18 cellular contexts compared by ENCODE assay signal in the genomic region with DNA sequence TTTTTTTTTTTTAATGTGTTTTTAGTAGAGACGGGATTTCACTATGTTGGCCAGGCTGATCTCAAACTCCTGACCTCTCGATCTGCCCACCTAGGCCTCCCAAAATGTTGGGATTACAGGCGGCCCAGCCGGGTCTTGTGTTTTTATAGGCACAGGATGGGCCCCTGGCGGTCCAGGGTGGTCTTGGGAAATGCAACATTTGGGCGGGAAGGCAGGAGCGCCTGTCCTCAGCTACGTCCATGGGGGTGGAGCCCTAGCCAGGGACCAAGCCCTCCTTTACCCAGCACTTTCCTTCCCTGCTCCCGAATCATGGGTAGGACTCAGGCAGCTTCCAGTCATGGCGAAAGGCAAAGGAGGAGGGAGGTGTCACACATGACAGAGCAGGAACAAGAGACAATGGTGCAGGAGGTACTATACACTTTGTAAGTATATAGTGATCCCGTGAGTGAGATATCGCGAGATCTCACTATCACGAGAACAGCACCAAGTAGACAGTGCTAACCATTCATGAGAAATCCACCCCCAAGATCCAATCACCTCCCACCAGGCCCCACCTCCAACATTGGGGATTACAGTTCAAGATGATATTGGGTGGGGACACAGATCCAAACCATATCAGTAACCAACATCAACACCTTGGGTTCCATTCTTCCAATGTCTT.
DNase-seq lines count a peak whose midpoint lies in the region; ATAC-seq, FAIRE-seq and TF ChIP-seq lines count a peak whose summit lies in the region.
"Had no signal": no experiment of that assay in that cellular context is flagged by ENCODE, and none has a peak within 500 bp of the region (broad histone marks: within the 10 kb centered on the region; RNA-seq: fewer than 3 reads in every experiment).

No MANE protein-coding gene starts in this region.

- H3K4ac ChIP-seq in neuronal stem cell (ENCODE audit: low read length) = no peak overlapping the region

- H3K4me1 ChIP-seq in K562 (replicated peaks in 1 of 2; ENCODE audit: control insufficient read depth in 2 of 2, insufficient read depth in 2 of 2, low read length in 2 of 2) (no peaks in the 10 kb centered on the region), neuronal stem cell (ENCODE audit: control insufficient read depth in 2 of 2, insufficient read depth in 1 of 2, low read depth in 1 of 2, low read length in 2 of 2) (no peaks in the 10 kb centered on the region)

- no peak overlapping the region for H2BK5ac ChIP-seq in neuronal stem cell (ENCODE audit: low read length)

- FAIRE-seq in K562 (lab: Jason Lieb, UNC) = no peak
- FAIRE-seq: A204.1, GM12892, GM18507 had no signal

- no peak overlapping the region for H2AFZ ChIP-seq in K562 (ENCODE audit: low read depth, low read length)
- H2AFZ ChIP-seq in neuronal stem cell (ENCODE audit: low read length) = no peak overlapping the region

- H3K23ac ChIP-seq in neuronal stem cell (ENCODE audit: low read depth, low read length, poor library complexity) = no peak overlapping the region

- POLR2A ChIA-PET in K562 (lab: Yijun Ruan, JAX) = no interaction called here

- no peaks in the 10 kb centered on the region for H3K9me1 ChIP-seq in K562 (ENCODE audit: control insufficient read depth, insufficient read depth, low read length)

- TF ChIP-seq POLR2A in K562 (conservative IDR thresholded peaks at IDR 0.05) = no peak

- H3K79me2 ChIP-seq in K562 (ENCODE audit: control insufficient read depth, insufficient read depth, low read length) = no peaks in the 10 kb centered on the region

- H3K27ac ChIP-seq in K562 (ENCODE audit: extremely low read depth, low read depth, low read length) (no peak overlapping the region), neuronal stem cell (replicated peaks; ENCODE audit: low read length) (no peak overlapping the region)
- H3K27ac ChIP-seq: C4-2B, HL-60 had no signal

- no peaks in the 10 kb centered on the region for H3K36me3 ChIP-seq in K562 (ENCODE audit: control insufficient read depth, insufficient read depth, low read length)
- H3K36me3 ChIP-seq in neuronal stem cell (replicated peaks in 1 of 2; ENCODE audit: control insufficient read depth in 2 of 2, insufficient read depth in 2 of 2, low read length in 2 of 2) = no peaks in the 10 kb centered on the region

- intact Hi-C loops in K562 (cut with micrococcal nuclease) = no loop called here

- H3K9ac ChIP-seq in K562 (ENCODE audit: insufficient read depth in 1 of 2, low read depth in 2 of 2, low read length in 2 of 2) (no peak overlapping the region), neuronal stem cell (ENCODE audit: low read depth, low read length, poor library complexity) (no peak overlapping the region)

- H3K27me3 ChIP-seq in K562 (ENCODE audit: control insufficient read depth in 2 of 2, insufficient read depth in 2 of 2, low read length in 2 of 2) (no peaks in the 10 kb centered on the region), neuronal stem cell (ENCODE audit: control insufficient read depth in 3 of 3, insufficient read depth in 3 of 3, low read depth in 1 of 3, low read length in 3 of 3) (no peaks in the 10 kb centered on the region)

- no peak overlapping the region for H4K91ac ChIP-seq in neuronal stem cell (ENCODE audit: low read depth, low read length, poor library complexity)

- peak overlapping the region; percentile 10 for H2AK5ac ChIP-seq in neuronal stem cell (ENCODE audit: low read depth, low read length)

- TF ChIP-seq EP300 in K562 (IDR thresholded peaks at IDR 0.05; ENCODE audit: low read length) = no peak

- H2BK12ac ChIP-seq in neuronal stem cell (ENCODE audit: low read length) = peak overlapping the region; percentile 11

- BruUV-seq in K562 (replicated peaks; lab: Mats Ljungman, UMichigan) = no TSS peak

- no peaks in the 10 kb centered on the region for H4K20me1 ChIP-seq in K562 (replicated peaks; ENCODE audit: control insufficient read depth, insufficient read depth, low read length)

- CTCF ChIA-PET in K562 (lab: Yijun Ruan, JAX; ENCODE audit: low intra/inter-chr PET ratio) = no interaction called here

- no peak for TF ChIP-seq CTCF in K562 (IDR thresholded peaks at IDR 0.05 in 2 of 3, conservative IDR thresholded peaks at IDR 0.05 in 1 of 3; ENCODE audit: insufficient read depth in 2 of 3, low read depth in 1 of 3, low read length in 3 of 3)

- H3K18ac ChIP-seq in neuronal stem cell (ENCODE audit: low read length) = peak overlapping the region; percentile 19

- no peak overlapping the region for H3K14ac ChIP-seq in neuronal stem cell (ENCODE audit: low read length)

- no peaks in the 10 kb centered on the region for H3K79me1 ChIP-seq in neuronal stem cell (ENCODE audit: low read depth, low read length)

- H3K4me3 ChIP-seq in K562 (no peak overlapping the region), neuronal stem cell (ENCODE audit: low read length in 2 of 2) (no peak overlapping the region)

- H2BK15ac ChIP-seq in neuronal stem cell (ENCODE audit: low read length) = no peak overlapping the region

- DNase-seq in OCI-M1 (lab: John Stamatoyannopoulos, UW) = peak; percentile 9
- DNase-seq in K562 (ENCODE audit: extremely low read depth in 1 of 4, low spot score in 3 of 4) = peak in 1 of 4 experiments; percentile 4
- no peak for DNase-seq in neuronal stem cell (ENCODE audit: low spot score)
- no peak for DNase-seq in stimulated activated naive CD8-positive, alpha-beta T cell treated with anti-CD3 and anti-CD28 coated beads, Interleukin-15, Interleukin-2, amounts not matched to agents 100 U/mL and 50 U/mL, for 24 hours
- no peak for DNase-seq in kidney glomerular epithelial cell (lab: John Stamatoyannopoulos, UW)
- DNase-seq in GM19240 (ENCODE audit: insufficient read length, low spot score) = no peak
- DNase-seq: AML-193; CD4-positive, alpha-beta T cell; DMS153; DMS79; GDM1; HCEC 1CT had no signal

- in situ Hi-C loops in K562 (cut with MboI) = no loop called here

- H3K9me3 ChIP-seq in K562 (replicated peaks; ENCODE audit: control insufficient read depth, insufficient read depth, low read depth, low read length) (no peaks in the 10 kb centered on the region), neuronal stem cell (replicated peaks in 1 of 2; ENCODE audit: control insufficient read depth in 2 of 2, insufficient read depth in 1 of 2, low read depth in 1 of 2, low read length in 2 of 2) (no peaks in the 10 kb centered on the region)

- ATAC-seq in K562 (no peak), HG02981 (IDR thresholded peaks at IDR 0.05; ENCODE audit: unreplicated experiment) (no peak)
- ATAC-seq in stimulated activated naive CD8-positive, alpha-beta T cell treated with anti-CD3 and anti-CD28 coated beads, Interleukin-15, Interleukin-2, amounts not matched to agents 100 U/mL and 50 U/mL, for 24 hours = no peak

- no peak overlapping the region for H3K4me2 ChIP-seq in K562 (ENCODE audit: insufficient read depth, low read length)
- H3K4me2 ChIP-seq in neuronal stem cell (ENCODE audit: insufficient read depth, low read length, poor library complexity, severe bottlenecking) = no peak overlapping the region

- H4K8ac ChIP-seq in neuronal stem cell (ENCODE audit: low read depth, low read length) = no peak overlapping the region

- no peak overlapping the region for H2BK120ac ChIP-seq in neuronal stem cell (ENCODE audit: low read depth, low read length)

- no peak for TF ChIP-seq RAD21 in K562 (CRISPR knock-in tag; conservative IDR thresholded peaks at IDR 0.05 in 1 of 2, IDR thresholded peaks at IDR 0.05 in 1 of 2)

- WGBS in K562 (ENCODE audit: insufficient coverage, low coverage, missing lambda C conversion rate) = 14% methylated on average over 5 of the region's 14 CpGs
- WGBS in neuronal stem cell (ENCODE audit: extremely low coverage in 2 of 2, insufficient read length in 2 of 2, insufficient replicate concordance in 1 of 2), 2 donors = no CpG with 5 or more reads among the region's 14 CpGs

TF ChIP-seq in K562, 482 proteins besides CTCF, POLR2A, EP300 and RAD21:
- TF ChIP-seq, protein P1, sequence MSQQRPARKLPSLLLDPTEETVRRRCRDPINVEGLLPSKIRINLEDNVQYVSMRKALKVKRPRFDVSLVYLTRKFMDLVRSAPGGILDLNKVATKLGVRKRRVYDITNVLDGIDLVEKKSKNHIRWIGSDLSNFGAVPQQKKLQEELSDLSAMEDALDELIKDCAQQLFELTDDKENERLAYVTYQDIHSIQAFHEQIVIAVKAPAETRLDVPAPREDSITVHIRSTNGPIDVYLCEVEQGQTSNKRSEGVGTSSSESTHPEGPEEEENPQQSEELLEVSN (IDR thresholded peaks at IDR 0.05; ENCODE audit: borderline replicate concordance in 1 of 2, extremely low read depth in 1 of 2, insufficient read depth in 1 of 2, insufficient read length in 1 of 2, low read depth in 1 of 2, low read length in 1 of 2, poor library complexity in 1 of 2, severe bottlenecking in 1 of 2) = peak in 1 of 2 experiments; percentile 10
- TF ChIP-seq CHD2 (IDR thresholded peaks at IDR 0.05; ENCODE audit: low read depth, low read length) = peak; percentile 81
- TF ChIP-seq, protein P2, sequence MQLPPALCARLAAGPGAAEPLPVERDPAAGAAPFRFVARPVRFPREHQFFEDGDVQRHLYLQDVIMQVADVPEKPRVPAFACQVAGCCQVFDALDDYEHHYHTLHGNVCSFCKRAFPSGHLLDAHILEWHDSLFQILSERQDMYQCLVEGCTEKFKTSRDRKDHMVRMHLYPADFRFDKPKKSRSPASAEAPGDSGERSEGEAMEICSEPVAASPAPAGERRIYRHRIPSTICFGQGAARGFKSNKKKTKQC (CRISPR knock-in tag; IDR thresholded peaks at IDR 0.05) = no peak
